In genomic region chr16:63752347-63752746, GRCh38 we compare ENCODE assay signal across 19 cellular contexts.
DNase-seq lines count a peak whose midpoint lies in the region; ATAC-seq, FAIRE-seq and TF ChIP-seq lines count a peak whose summit lies in the region.
"Had no signal": no experiment of that assay in that cellular context is flagged by ENCODE, and none has a peak within 500 bp of the region (broad histone marks: within the 10 kb centered on the region; RNA-seq: fewer than 3 reads in every experiment).

No MANE protein-coding gene starts in this region.

- no peak for TF ChIP-seq RAD21 in SK-N-SH (IDR thresholded peaks at IDR 0.05; ENCODE audit: low read length)

- H3F3A ChIP-seq in SK-N-SH (replicated peaks; ENCODE audit: insufficient read depth), result no peaks in the 10 kb centered on the region

- no peak overlapping the region for H3K4me2 ChIP-seq in SK-N-SH
- H3K4me2 ChIP-seq: BLaER1 treated with 17β-estradiol and CSF1 and Interleukin-3, amounts not matched to agents 10 nM and 100 nM had no signal

- peak; percentile 25 for DNase-seq in OCI-M1 (lab: John Stamatoyannopoulos, UW)
- DNase-seq in SK-N-SH, result peak; percentile 77
- DNase-seq in small intestine, result peak; percentile 56
- DNase-seq in NCI-H345 treated with DMSO at 0.1 percent for 48 hours (lab: John Stamatoyannopoulos, UW; ENCODE audit: unreplicated experiment), result no peak
- DNase-seq: 8988T; ACHN; Caco-2; Calu3; CD4-positive, alpha-beta T cell; CD8-positive, alpha-beta T cell; DMS79 treated with DMSO at 0.1 percent for 48 hours; GF-D8 had no signal

- H4K20me1 ChIP-seq in SK-N-SH (ENCODE audit: insufficient read depth), result no peaks in the 10 kb centered on the region
- H4K20me1 ChIP-seq: BLaER1 treated with 17β-estradiol and CSF1 and Interleukin-3, amounts not matched to agents 10 nM and 100 nM had no signal

- H3K4me1 ChIP-seq in SK-N-SH (ENCODE audit: control insufficient read depth in 1 of 2, insufficient read depth in 2 of 2, low read depth in 1 of 2, low read length in 1 of 2) (peaks cover 0 to 5% of the 10 kb centered on the region in 2 experiments; a peak in 2 of 4 replicates), small intestine (ENCODE audit: control insufficient read depth in 2 of 2, insufficient read depth in 1 of 2, low read depth in 1 of 2, low read length in 1 of 2) (no peaks in the 10 kb centered on the region)
- H3K4me1 ChIP-seq: BLaER1 treated with 17β-estradiol and CSF1 and Interleukin-3, amounts not matched to agents 10 nM and 100 nM; Caco-2 had no signal

- FAIRE-seq in small intestine (lab: Jason Lieb, UNC), result no peak
- FAIRE-seq: D721Med, G401.6, GM12891 had no signal

- peak in 1 of 2 experiments; percentile 95; a peak in 2 of 4 replicates for TF ChIP-seq EP300 in SK-N-SH (IDR thresholded peaks at IDR 0.05; ENCODE audit: borderline replicate concordance in 1 of 2, low read depth in 1 of 2, low read length in 1 of 2)

- no peaks in the 10 kb centered on the region for H3K79me2 ChIP-seq in SK-N-SH (ENCODE audit: insufficient read depth)

- ATAC-seq in GM18519 (IDR thresholded peaks at IDR 0.05; ENCODE audit: low FRiP score, unreplicated experiment) (no peak), HG02763 (IDR thresholded peaks at IDR 0.05; ENCODE audit: unreplicated experiment) (no peak)
- ATAC-seq: CD8-positive, alpha-beta T cell had no signal

- H3K9ac ChIP-seq in SK-N-SH, result no peak overlapping the region
- H3K9ac ChIP-seq: BLaER1 treated with 17β-estradiol and CSF1 and Interleukin-3, amounts not matched to agents 10 nM and 100 nM had no signal

- H3K9me3 ChIP-seq in SK-N-SH, result no peaks in the 10 kb centered on the region
- H3K9me3 ChIP-seq in small intestine (ENCODE audit: control insufficient read depth, low read depth), result no peaks in the 10 kb centered on the region

- TF ChIP-seq CTCF in SK-N-SH (IDR thresholded peaks at IDR 0.05), result no peak

- POLR2A ChIA-PET in SK-N-SH (lab: Yijun Ruan, JAX), result no interaction called here

- H3K27me3 ChIP-seq in SK-N-SH (ENCODE audit: insufficient read depth) (no peaks in the 10 kb centered on the region), small intestine (ENCODE audit: control insufficient read depth in 2 of 2, insufficient read depth in 2 of 2, low read length in 2 of 2) (no peaks in the 10 kb centered on the region)
- H3K27me3 ChIP-seq: BLaER1 treated with 17β-estradiol and CSF1 and Interleukin-3, amounts not matched to agents 10 nM and 100 nM had no signal

- peaks cover 0 to 3% of the 10 kb centered on the region in 2 experiments for H3K36me3 ChIP-seq in SK-N-SH (replicated peaks in 1 of 2; ENCODE audit: control insufficient read depth in 1 of 2, insufficient read depth in 2 of 2, low read length in 1 of 2)
- H3K36me3 ChIP-seq in small intestine (ENCODE audit: control insufficient read depth in 2 of 2, insufficient read depth in 2 of 2, low read length in 2 of 2), result no peaks in the 10 kb centered on the region
- H3K36me3 ChIP-seq: BLaER1 treated with 17β-estradiol and CSF1 and Interleukin-3, amounts not matched to agents 10 nM and 100 nM had no signal

- no peak overlapping the region for H3K4me3 ChIP-seq in SK-N-SH (ENCODE audit: low read depth in 2 of 2, low read length in 1 of 2)
- no peak overlapping the region for H3K4me3 ChIP-seq in small intestine (ENCODE audit: low read depth in 1 of 2, low read length in 2 of 2)
- H3K4me3 ChIP-seq: BLaER1 treated with 17β-estradiol and CSF1 and Interleukin-3, amounts not matched to agents 10 nM and 100 nM had no signal

- no peak overlapping the region for H2AFZ ChIP-seq in SK-N-SH (ENCODE audit: low read depth)

- H3K27ac ChIP-seq in SK-N-SH (ENCODE audit: low read depth in 2 of 2, low read length in 1 of 2) (no peak overlapping the region; a peak in 1 of 4 replicates), small intestine (ENCODE audit: low read depth in 1 of 2, low read length in 1 of 2) (no peak overlapping the region)
- H3K27ac ChIP-seq: BLaER1 treated with 17β-estradiol and CSF1 and Interleukin-3, amounts not matched to agents 10 nM and 100 nM; C4-2B had no signal

- 0 out of 2 replicates have a peak, but pooled peaks cover 4% of the 10 kb centered on the region for H3K9me2 ChIP-seq in SK-N-SH

- CTCF ChIA-PET in SK-N-SH (lab: Yijun Ruan, JAX), result interaction anchor here (1.0 kb wide), 1 partner anchor 291 kb away, joined by 3 read pairs; no protein-coding TSS in a partner anchor

TF ChIP-seq in SK-N-SH, 30 proteins besides CTCF, POLR2A, EP300 and RAD21:
- TF ChIP-seq TCF12 (IDR thresholded peaks at IDR 0.05) (peak; percentile 39; the same call in 1 of the 2 replicates), TAF1 (IDR thresholded peaks at IDR 0.05; ENCODE audit: borderline replicate concordance, low read depth, low read length) (no peak), GATA2 (CRISPR knock-in tag; IDR thresholded peaks at IDR 0.05) (peak; percentile 87), POLR2AphosphoS5 (IDR thresholded peaks at IDR 0.05; ENCODE audit: low read depth, low read length) (0 out of 2 replicates have a peak, but pooled peaks have one; percentile 14), TEAD4 (IDR thresholded peaks at IDR 0.05; ENCODE audit: borderline replicate concordance, insufficient read depth) (peak; percentile 58; the same call in 1 of the 2 replicates), MXI1 (IDR thresholded peaks at IDR 0.05; ENCODE audit: low read depth, low read length) (no peak), CHD2 (IDR thresholded peaks at IDR 0.05; ENCODE audit: low read length, partially characterized antibody) (peak; percentile 49), RFX5 (IDR thresholded peaks at IDR 0.05; ENCODE audit: low read length) (no peak), USF1 (IDR thresholded peaks at IDR 0.05; ENCODE audit: borderline replicate concordance, low read depth) (no peak), FOXM1 (IDR thresholded peaks at IDR 0.05; ENCODE audit: low read depth) (no peak), MEF2A (IDR thresholded peaks at IDR 0.05; ENCODE audit: borderline replicate concordance, low read depth) (no peak), RCOR1 (IDR thresholded peaks at IDR 0.05; ENCODE audit: low read length) (peak; percentile 94)
